In genomic region chr1:172917972-172918371, GRCh38 we compare ENCODE assay signal across 11 cellular contexts.
DNase-seq lines count a peak whose midpoint lies in the region; ATAC-seq and TF ChIP-seq lines count a peak whose summit lies in the region.
"Had no signal": no experiment of that assay in that cellular context is flagged by ENCODE, and none has a peak within 500 bp of the region (broad histone marks: within the 10 kb centered on the region; RNA-seq: fewer than 3 reads in every experiment).

No MANE protein-coding gene starts in this region.

- H3K27me3 ChIP-seq in Karpas-422 (ENCODE audit: low read length): no peaks in the 10 kb centered on the region

- no peaks in the 10 kb centered on the region; the same call in 1 of the 2 replicates for H3K9me3 ChIP-seq in Karpas-422 (ENCODE audit: low read length)

- no peaks in the 10 kb centered on the region for H4K20me1 ChIP-seq in Karpas-422 (ENCODE audit: insufficient read depth, low read depth, low read length)

- no peaks in the 10 kb centered on the region for H3K79me2 ChIP-seq in Karpas-422 (ENCODE audit: low read length)

- no peaks in the 10 kb centered on the region for H3K36me3 ChIP-seq in Karpas-422 (ENCODE audit: insufficient read depth, low read length)

- no peaks in the 10 kb centered on the region for H3K9me2 ChIP-seq in Karpas-422 (replicated peaks; ENCODE audit: insufficient read depth, low read length)

- DNase-seq in GOT3 (lab: John Stamatoyannopoulos, UW) (peak; percentile 78), SW 1271 (lab: John Stamatoyannopoulos, UW) (peak; percentile 77 to 96), fibroblast of the aortic adventitia (ENCODE audit: low read depth) (peak; percentile 96), skeletal muscle cell (ENCODE audit: low read depth) (peak; percentile 88), activated gamma-delta T cell treated with Interleukin-2 at 50 U/mL for 16 hours (no peak), T-helper 9 cell (no peak), Karpas-422 (no peak)
- DNase-seq: activated CD8-positive, alpha-beta memory T cell treated with anti-CD3 and anti-CD28 coated beads, Interleukin-2, amount 50 U/mL, for 48 hours; DND-41; NCI-H2227 treated with DMSO at 0.1 percent for 48 hours had no signal

- no peak overlapping the region for H2AFZ ChIP-seq in Karpas-422 (ENCODE audit: low read length)

- no peak for ATAC-seq in GM18520 (IDR thresholded peaks at IDR 0.05; ENCODE audit: unreplicated experiment)

- H3K27ac ChIP-seq in Karpas-422 (ENCODE audit: low read length): no peak overlapping the region

- no peak overlapping the region for H3K4me2 ChIP-seq in Karpas-422 (ENCODE audit: low read depth, low read length, poor library complexity, severe bottlenecking)

- TF ChIP-seq CTCF in fibroblast of the aortic adventitia (IDR thresholded peaks at IDR 0.05; ENCODE audit: insufficient read depth, low read length): no peak

- H3K4me3 ChIP-seq in fibroblast of the aortic adventitia (ENCODE audit: low read depth, low read length): no peak overlapping the region
- H3K4me3 ChIP-seq in skeletal muscle cell (ENCODE audit: low read depth, low read length): no peak overlapping the region
- no peak overlapping the region for H3K4me3 ChIP-seq in Karpas-422 (ENCODE audit: low read length)

- no peak overlapping the region for H3K9ac ChIP-seq in Karpas-422 (ENCODE audit: low read length)

- H3K4me1 ChIP-seq in Karpas-422 (ENCODE audit: low read length): peaks cover 8% of the 10 kb centered on the region

Comparison
In these comparisons a context has a peak if more than half of its experiments do, and no peak if none do; other contexts are left out.
1. DNase-seq: peak in GOT3 (single experiment), SW 1271 (2 of 2), fibroblast of the aortic adventitia (single experiment) and skeletal muscle cell (single experiment); none in activated gamma-delta T cell treated with Interleukin-2 at 50 U/mL for 16 hours (single experiment), T-helper 9 cell (single experiment) and Karpas-422 (single experiment).